ENCODE assay signal across 33 cellular contexts in the genomic region with DNA sequence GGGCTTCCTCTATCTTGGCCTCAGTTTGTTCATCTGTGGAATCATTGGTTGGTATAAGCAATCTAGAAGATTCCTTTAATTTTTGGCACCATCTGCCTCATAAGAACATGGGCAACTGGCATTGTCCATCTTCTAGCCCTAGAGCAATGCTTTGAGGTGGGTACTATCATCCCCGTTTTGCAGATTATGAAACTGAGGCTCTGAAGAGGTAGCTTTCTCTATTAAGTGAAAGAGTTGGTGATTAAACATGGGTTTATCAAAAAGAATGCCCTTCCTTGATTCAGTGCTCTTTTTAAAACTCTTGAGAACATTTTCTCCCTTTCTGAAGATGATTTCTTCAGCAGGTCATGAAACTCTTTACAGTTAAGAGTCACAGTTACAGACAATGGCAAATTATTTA.
"Had no signal": no experiment of that assay in that cellular context is flagged by ENCODE, and none has a peak within 500 bp of the region (broad histone marks: within the 10 kb centered on the region; RNA-seq: fewer than 3 reads in every experiment).

No MANE protein-coding gene starts in this region.

- H3K4me3 ChIP-seq: adrenal gland, ascending aorta, body of pancreas, breast epithelium, cardiac muscle cell had no signal

- H3K4me1 ChIP-seq: ascending aorta, body of pancreas, breast epithelium had no signal

- H3K27me3 ChIP-seq: adrenal gland, ascending aorta, body of pancreas, brain microvascular endothelial cell, breast epithelium, cardiac muscle cell had no signal

- H3K9me3 ChIP-seq: adrenal gland, ascending aorta, body of pancreas, breast epithelium had no signal

- FAIRE-seq: astrocyte, bronchial epithelial cell had no signal

- H3K27ac ChIP-seq: adrenal gland, ascending aorta, body of pancreas, brain microvascular endothelial cell, breast epithelium, cardiac muscle cell had no signal

- H3K36me3 ChIP-seq: ascending aorta, brain microvascular endothelial cell, breast epithelium, cardiac muscle cell had no signal

- DNase-seq: activated effector memory CD4-positive, alpha-beta T cell treated with anti-CD3 and anti-CD28 coated beads, Interleukin-2, amount 50 U/mL, for 16 hours; activated effector memory CD4-positive, alpha-beta T cell treated with Interleukin-2 at 50 U/mL for 16 hours; activated gamma-delta T cell; activated gamma-delta T cell treated with Interleukin-2 at 50 U/mL for 16 hours; activated naive CD4-positive, alpha-beta T cell; activated naive CD4-positive, alpha-beta T cell treated with anti-CD3 and anti-CD28 coated beads for 36 hours; activated naive CD4-positive, alpha-beta T cell treated with anti-CD3 and anti-CD28 coated beads, Interleukin-2, amount 10 ng/mL, durations not matched to agents 7 days and 5 days; activated naive CD4-positive, alpha-beta T cell treated with anti-CD3 and anti-CD28 coated beads, Interleukin-2, amount 50 U/mL, for 16 hours; activated naive CD4-positive, alpha-beta T cell treated with Interleukin-2 at 50 U/mL for 16 hours; activated naive CD8-positive, alpha-beta T cell treated with anti-CD3 and anti-CD28 coated beads for 36 hours; activated naive CD8-positive, alpha-beta T cell treated with anti-CD3 and anti-CD28 coated beads, Interleukin-2, amount 10 ng/mL, durations not matched to agents 7 days and 5 days; activated naive CD8-positive, alpha-beta T cell treated with anti-CD3 and anti-CD28 coated beads, Interleukin-2, amount 50 U/mL, for 24 hours; activated T-cell treated with anti-CD3 and anti-CD28 coated beads, Interleukin-2, amount 50 U/mL, for 24 hours; activated T-cell treated with anti-CD3 and anti-CD28 coated beads, Interleukin-2, amount 50 U/mL, for 4 hours; activated T-cell treated with anti-CD3 and anti-CD28 coated beads, Interleukin-2, amount 50 U/mL, for 48 hours; activated T-cell treated with anti-CD3 and anti-CD28 coated beads, Interleukin-2, amount 50 U/mL, for 72 hours; adrenal gland; amniotic stem cell; amygdala; anterior cingulate cortex; aorta; body of pancreas; brain microvascular endothelial cell; caudate nucleus; central memory CD4-positive, alpha-beta T cell; cerebellar nuclear complex had no signal

- ATAC-seq: activated naive CD4-positive, alpha-beta T cell treated with anti-CD3 and anti-CD28 coated beads, Interleukin-2, amount 50 U/mL, for 72 hours; activated naive CD8-positive, alpha-beta T cell treated with anti-CD3 and anti-CD28 coated beads, Interleukin-2, amount 50 U/mL, for 24 hours; activated T-cell treated with anti-CD3 and anti-CD28 coated beads, Interleukin-2, amount 50 U/mL, for 4 hours; activated T-cell treated with anti-CD3 and anti-CD28 coated beads, Interleukin-2, amount 50 U/mL, for 72 hours; activated T-helper 17 cell treated with anti-CD3 and anti-CD28 coated beads, Interleukin-2, amount 50 U/mL, for 72 hours; body of pancreas had no signal
